In genomic region chr13:100396771-100397170, GRCh38 we compare ENCODE assay signal across 20 cellular contexts.
DNase-seq lines count a peak whose midpoint lies in the region; ATAC-seq and TF ChIP-seq lines count a peak whose summit lies in the region.
"Had no signal": no experiment of that assay in that cellular context is flagged by ENCODE, and none has a peak within 500 bp of the region (broad histone marks: within the 10 kb centered on the region; RNA-seq: fewer than 3 reads in every experiment).

No MANE protein-coding gene starts in this region.

- H3K79me2 ChIP-seq in H9 (ENCODE audit: insufficient read depth, low read length) (no peaks in the 10 kb centered on the region), PC-3 (ENCODE audit: low read length) (no peaks in the 10 kb centered on the region)

- no peak overlapping the region for H2BK15ac ChIP-seq in H9 (ENCODE audit: low read depth, low read length)

- H3K56ac ChIP-seq in H9 (ENCODE audit: insufficient read length, low read depth, low read length) = no peak overlapping the region

- H3K27ac Mint-ChIP-seq in H9 = 0 out of 7 replicates have a peak overlapping the region, but pooled peaks of 1 of the 3 experiments have one; percentile 60
- H3K27ac Mint-ChIP-seq in endodermal cell = no peak overlapping the region
- peak overlapping the region; percentile 42 for H3K27ac Mint-ChIP-seq in nephron progenitor cell

- H3K36me3 ChIP-seq in endodermal cell (ENCODE audit: control insufficient read depth, insufficient read depth, low read length) (peaks cover 24% of the 10 kb centered on the region), PC-3 (ENCODE audit: low read depth, low read length) (no peaks in the 10 kb centered on the region)
- H3K36me3 ChIP-seq: MG63 had no signal

- no peaks in the 10 kb centered on the region for H3K79me1 ChIP-seq in H9 (ENCODE audit: insufficient read depth, low read depth, low read length, poor library complexity, severe bottlenecking)

- ATAC-seq in PC-3 = no peak

- no peak overlapping the region for H3K14ac ChIP-seq in H9 (ENCODE audit: insufficient read depth, low read length)

- no peak overlapping the region for H3K27ac ChIP-seq in H9 (ENCODE audit: insufficient read length, low read depth, low read length)
- no peak overlapping the region for H3K27ac ChIP-seq in endodermal cell (ENCODE audit: low read depth, low read length)
- H3K27ac ChIP-seq in PC-3 (ENCODE audit: low read length) = no peak overlapping the region
- no peak overlapping the region for H3K27ac ChIP-seq in substantia nigra (ENCODE audit: low read depth, low read length, poor library complexity, severe bottlenecking)

- intact Hi-C loops in PC-3 (cut with micrococcal nuclease) = no loop called here

- H3K4me1 Mint-ChIP-seq in H9 (peaks cover 10 to 20% of the 10 kb centered on the region in 2 experiments), endodermal cell (peaks cover 3% of the 10 kb centered on the region), nephron progenitor cell (peaks cover 49% of the 10 kb centered on the region)

- H3K4ac ChIP-seq in H9 (ENCODE audit: low read depth, low read length) = no peak overlapping the region

- peak; percentile 66 for DNase-seq in H9
- DNase-seq in NCI-H2227 (lab: John Stamatoyannopoulos, UW; ENCODE audit: unreplicated experiment) = peak; percentile 64
- peak; percentile 83 for DNase-seq in endodermal cell
- no peak for DNase-seq in nephron progenitor cell
- DNase-seq in activated CD4-positive, alpha-beta T cell treated with anti-CD3 and anti-CD28 coated beads for 1 hour = no peak
- no peak for DNase-seq in PC-3
- DNase-seq in HPDE6-E6E7 (ENCODE audit: extremely low spot score) = no peak
- DNase-seq in substantia nigra (lab: John Stamatoyannopoulos, UW) = no peak
- DNase-seq: CD4-positive, CD25-positive, alpha-beta regulatory T cell; DMS79; MG63; NCI-H1048; NCI-H1417 treated with DMSO at 0.1 percent for 48 hours; NCI-H187; NCI-H226; NCI-H510A treated with DMSO at 0.1 percent for 48 hours; OCI-M1; RPMI8226; SHP77 had no signal

- POLR2A ChIA-PET in PC-3 (lab: Charles Lee; ENCODE audit: unreplicated experiment) = no interaction called here

- H3K9me3 Mint-ChIP-seq in H9 = no peaks in the 10 kb centered on the region; a peak in 1 of 5 replicates
- no peaks in the 10 kb centered on the region for H3K9me3 Mint-ChIP-seq in endodermal cell
- peaks cover 11% of the 10 kb centered on the region for H3K9me3 Mint-ChIP-seq in nephron progenitor cell

- no peak overlapping the region for H2BK120ac ChIP-seq in H9 (ENCODE audit: low read depth, low read length, poor library complexity, severe bottlenecking)

- H3K4me3 ChIP-seq in endodermal cell (ENCODE audit: low read length) (no peak overlapping the region), PC-3 (ENCODE audit: low read length) (no peak overlapping the region)
- H3K4me3 ChIP-seq: MG63, SK-N-MC had no signal

- no peak overlapping the region for H3K23ac ChIP-seq in H9 (ENCODE audit: insufficient read length, low read depth, low read length)

- no peaks in the 10 kb centered on the region for H3K27me3 ChIP-seq in H9 (ENCODE audit: insufficient read depth, low read length)
- H3K27me3 ChIP-seq in endodermal cell (ENCODE audit: control insufficient read depth, insufficient read depth, low read length, poor library complexity, severe bottlenecking) = no peaks in the 10 kb centered on the region
- no peaks in the 10 kb centered on the region for H3K27me3 ChIP-seq in PC-3 (ENCODE audit: low read length)
- H3K27me3 ChIP-seq: MG63 had no signal

- H3T11ph ChIP-seq in H9 (ENCODE audit: low read length) = no peak overlapping the region

- no peak overlapping the region for H4K91ac ChIP-seq in H9 (ENCODE audit: insufficient read length, low read depth, low read length)

- H2AFZ ChIP-seq in H9 (ENCODE audit: low read length) = no peak overlapping the region
- no peak overlapping the region for H2AFZ ChIP-seq in PC-3 (ENCODE audit: low read length)

- H3K9me3 ChIP-seq in H9 (ENCODE audit: control insufficient read depth, low read depth, low read length) (no peaks in the 10 kb centered on the region), endodermal cell (ENCODE audit: control insufficient read depth, low read length) (peaks cover 4% of the 10 kb centered on the region), PC-3 (ENCODE audit: low read length) (no peaks in the 10 kb centered on the region)
- H3K9me3 ChIP-seq: MG63 had no signal

- H2BK20ac ChIP-seq in H9 (ENCODE audit: low read depth, low read length, poor library complexity, severe bottlenecking) = no peak overlapping the region

- no peak overlapping the region for H3K9ac ChIP-seq in H9 (ENCODE audit: extremely low read depth, insufficient read length, low read length)
- H3K9ac ChIP-seq in endodermal cell (ENCODE audit: extremely low read depth, low read length, poor library complexity, severe bottlenecking) = no peak overlapping the region
- H3K9ac ChIP-seq in PC-3 (ENCODE audit: low read length) = no peak overlapping the region

- no peak overlapping the region for H4K8ac ChIP-seq in H9 (replicated peaks; ENCODE audit: insufficient read length, low read depth, low read length)

- no peak overlapping the region for H2AK5ac ChIP-seq in H9 (ENCODE audit: insufficient read length, low read length)

- TF ChIP-seq CTCF in H9 (conservative IDR thresholded peaks at IDR 0.05) (peak; percentile 61), endodermal cell (conservative IDR thresholded peaks at IDR 0.05) (peak; percentile 66), nephron progenitor cell (IDR thresholded peaks at IDR 0.05) (no peak), PC-3 (conservative IDR thresholded peaks at IDR 0.05; ENCODE audit: low read depth, low read length) (no peak)

- H3K36me3 Mint-ChIP-seq in H9 (ENCODE audit: insufficient read depth in 1 of 3, low read depth in 3 of 3) = peaks cover 3 to 15% (median 13%) of the 10 kb centered on the region in 3 experiments; a peak in 5 of 7 replicates
- H3K36me3 Mint-ChIP-seq in endodermal cell (ENCODE audit: low read depth) = peaks cover 27% of the 10 kb centered on the region
- H3K36me3 Mint-ChIP-seq in nephron progenitor cell (ENCODE audit: low read depth) = peaks cover 25% of the 10 kb centered on the region

- no peak overlapping the region for H3K4me3 Mint-ChIP-seq in H9
- no peak overlapping the region for H3K4me3 Mint-ChIP-seq in endodermal cell
- no peak overlapping the region for H3K4me3 Mint-ChIP-seq in nephron progenitor cell
- H3K4me3 Mint-ChIP-seq: CD4-positive, CD25-positive, alpha-beta regulatory T cell had no signal

- no peak overlapping the region for H2BK5ac ChIP-seq in H9 (ENCODE audit: insufficient read length, low read length)

- no peak overlapping the region for H2BK12ac ChIP-seq in H9 (ENCODE audit: insufficient read length, low read depth, low read length)

- H3K27me3 Mint-ChIP-seq in H9 (ENCODE audit: low read depth) (no peaks in the 10 kb centered on the region), endodermal cell (ENCODE audit: insufficient read depth) (no peaks in the 10 kb centered on the region), nephron progenitor cell (ENCODE audit: low read depth, poor library complexity) (peaks cover 3% of the 10 kb centered on the region)
- H3K27me3 Mint-ChIP-seq: CD4-positive, CD25-positive, alpha-beta regulatory T cell had no signal

- H3K4me2 ChIP-seq in H9 (ENCODE audit: insufficient read depth, insufficient read length, low read length) = no peak overlapping the region
- no peak overlapping the region for H3K4me2 ChIP-seq in PC-3 (ENCODE audit: low read length)

- CTCF ChIA-PET in PC-3 (lab: Charles Lee) = no interaction called here

- H3K23me2 ChIP-seq in H9 (ENCODE audit: insufficient read length, low read depth, low read length, poor library complexity, severe bottlenecking) = no peaks in the 10 kb centered on the region

- no peaks in the 10 kb centered on the region for H3F3A ChIP-seq in PC-3 (ENCODE audit: low read length, unreplicated experiment)

- BruUV-seq in PC-3 (replicated peaks; lab: Mats Ljungman, UMichigan) = no TSS peak

- H4K20me1 ChIP-seq in H9 (ENCODE audit: control insufficient read depth, insufficient read depth, insufficient read length) (no peaks in the 10 kb centered on the region), PC-3 (ENCODE audit: low read length) (no peaks in the 10 kb centered on the region)

- no peak overlapping the region for H4K5ac ChIP-seq in H9 (ENCODE audit: insufficient read length, low read depth, low read length)

- WGBS in H9 (ENCODE audit: extremely low coverage, insufficient read length, low lambda C conversion rate) = no CpG with 5 or more reads among the region's 6 CpGs
- WGBS in endodermal cell (ENCODE audit: insufficient coverage in 1 of 2, insufficient read length in 1 of 2), 2 experiments = 84% methylated on average over 6 of the region's 6 CpGs; no CpG with 5 or more reads in 1 of the 2 experiments

- H3K9me2 ChIP-seq in PC-3 (replicated peaks; ENCODE audit: low read length) = no peaks in the 10 kb centered on the region

- H3K4me1 ChIP-seq in H9 (ENCODE audit: insufficient read depth, low read length) (no peaks in the 10 kb centered on the region), endodermal cell (ENCODE audit: control insufficient read depth, insufficient read depth, low read length) (no peaks in the 10 kb centered on the region), PC-3 (ENCODE audit: insufficient read depth, low read length) (peaks cover 16% of the 10 kb centered on the region)

- no peak overlapping the region for H3K18ac ChIP-seq in H9 (ENCODE audit: insufficient read length, low read depth, low read length)

Comparison
In these comparisons a context has a peak if more than half of its experiments do, and no peak if none do; other contexts are left out.
1. DNase-seq: peak in H9 (single experiment), NCI-H2227 (single experiment) and endodermal cell (single experiment); none in nephron progenitor cell (single experiment), activated CD4-positive, alpha-beta T cell treated with anti-CD3 and anti-CD28 coated beads for 1 hour (single experiment), PC-3 (single experiment), HPDE6-E6E7 (single experiment) and substantia nigra (0 of 49).
2. CTCF ChIP-seq: peak in H9 (single experiment) and endodermal cell (single experiment); none in nephron progenitor cell (single experiment) and PC-3 (single experiment).